8 cellular contexts compared by ENCODE assay signal in genomic region chr17:17511971-17512858, GRCh38. TPM values are rescaled to one million over a fixed set of nuclear protein-coding genes. Genes with fewer than 3 reads are reported as not detected.
DNase-seq lines count a peak whose midpoint lies in the region; ATAC-seq and TF ChIP-seq lines count a peak whose summit lies in the region.

No MANE protein-coding gene starts in this region.

- peaks cover 8% of the 10 kb centered on the region for H3K4me1 ChIP-seq in neural progenitor cell

- no peak overlapping the region for H3K9ac ChIP-seq in neural progenitor cell

- intact Hi-C loops in activated T-helper 1 cell treated with anti-CD3 and anti-CD28 coated beads, Interleukin-12 subunit alpha, Interleukin-12 subunit beta, Interleukin-2, Interleukin-4 antibody, amounts not matched to agents 30 ng/mL and 10 ng/mL and 1 ng/mL, durations not matched to agents 14 hours and 24 hours and 36 hours (cut with micrococcal nuclease): no loop called here

- no peak overlapping the region for H3K4me2 ChIP-seq in neural progenitor cell

- no peaks in the 10 kb centered on the region for H3K9me3 ChIP-seq in neural progenitor cell (ENCODE audit: low read depth)

- TF ChIP-seq CTCF in AG10803 (conservative IDR thresholded peaks at IDR 0.05; ENCODE audit: low read length): no peak
- TF ChIP-seq CTCF in brain microvascular endothelial cell (IDR thresholded peaks at IDR 0.05; ENCODE audit: low read depth, low read length, missing control alignments): no peak
- TF ChIP-seq CTCF in neural progenitor cell (IDR thresholded peaks at IDR 0.05): no peak

- H3F3A ChIP-seq in neural progenitor cell (ENCODE audit: low read depth): no peaks in the 10 kb centered on the region

- H3K36me3 ChIP-seq in brain microvascular endothelial cell (replicated peaks) (no peaks in the 10 kb centered on the region), neural progenitor cell (no peaks in the 10 kb centered on the region)

- H3K27ac Mint-ChIP-seq in neural progenitor cell: no peak overlapping the region
- no peak overlapping the region for H3K27ac Mint-ChIP-seq in activated T-helper 1 cell treated with anti-CD3 and anti-CD28 coated beads, Interleukin-12 subunit alpha, Interleukin-12 subunit beta, Interleukin-2, Interleukin-4 antibody, amounts not matched to agents 30 ng/mL and 10 ng/mL and 1 ng/mL, durations not matched to agents 14 hours and 24 hours and 36 hours

- no peak for ATAC-seq in GM18520 (IDR thresholded peaks at IDR 0.05; ENCODE audit: unreplicated experiment)

- no peaks in the 10 kb centered on the region for H3K27me3 Mint-ChIP-seq in neural progenitor cell (ENCODE audit: insufficient read depth, low read depth)
- H3K27me3 Mint-ChIP-seq in activated T-helper 1 cell treated with anti-CD3 and anti-CD28 coated beads, Interleukin-12 subunit alpha, Interleukin-12 subunit beta, Interleukin-2, Interleukin-4 antibody, amounts not matched to agents 30 ng/mL and 10 ng/mL and 1 ng/mL, durations not matched to agents 14 hours and 24 hours and 36 hours (ENCODE audit: insufficient read depth): no peaks in the 10 kb centered on the region

- DNase-seq in AG10803 (ENCODE audit: low read depth) (peak; percentile 89), Kasumi-1 (lab: John Stamatoyannopoulos, UW) (peak; percentile 15 to 27), brain microvascular endothelial cell (peak; percentile 85), kidney tubule cell (ENCODE audit: low spot score) (peak; percentile 70), neural progenitor cell (ENCODE audit: low spot score) (no peak), G401 (ENCODE audit: low spot score) (no peak)
- no peak for DNase-seq in activated T-helper 1 cell treated with anti-CD3 and anti-CD28 coated beads, Interleukin-12 subunit alpha, Interleukin-12 subunit beta, Interleukin-2, Interleukin-4 antibody, amounts not matched to agents 30 ng/mL and 10 ng/mL and 1 ng/mL, durations not matched to agents 14 hours and 24 hours and 36 hours (ENCODE audit: low spot score)

- H3K4me3 ChIP-seq in AG10803 (ENCODE audit: low read length) (no peak overlapping the region), brain microvascular endothelial cell (ENCODE audit: low read depth, low read length) (no peak overlapping the region), neural progenitor cell (no peak overlapping the region)

- H3K27me3 ChIP-seq in brain microvascular endothelial cell (replicated peaks) (no peaks in the 10 kb centered on the region), neural progenitor cell (no peaks in the 10 kb centered on the region)

- H3K4me1 Mint-ChIP-seq in neural progenitor cell: peaks cover 27% of the 10 kb centered on the region
- no peaks in the 10 kb centered on the region for H3K4me1 Mint-ChIP-seq in activated T-helper 1 cell treated with anti-CD3 and anti-CD28 coated beads, Interleukin-12 subunit alpha, Interleukin-12 subunit beta, Interleukin-2, Interleukin-4 antibody, amounts not matched to agents 30 ng/mL and 10 ng/mL and 1 ng/mL, durations not matched to agents 14 hours and 24 hours and 36 hours (ENCODE audit: low read depth)

- H4K20me1 ChIP-seq in neural progenitor cell (ENCODE audit: low read depth): peaks cover 4% of the 10 kb centered on the region

- no peaks in the 10 kb centered on the region for H3K36me3 Mint-ChIP-seq in neural progenitor cell
- H3K36me3 Mint-ChIP-seq in activated T-helper 1 cell treated with anti-CD3 and anti-CD28 coated beads, Interleukin-12 subunit alpha, Interleukin-12 subunit beta, Interleukin-2, Interleukin-4 antibody, amounts not matched to agents 30 ng/mL and 10 ng/mL and 1 ng/mL, durations not matched to agents 14 hours and 24 hours and 36 hours (ENCODE audit: low read depth): no peaks in the 10 kb centered on the region

- no peaks in the 10 kb centered on the region for H3K9me3 Mint-ChIP-seq in neural progenitor cell
- no peaks in the 10 kb centered on the region for H3K9me3 Mint-ChIP-seq in activated T-helper 1 cell treated with anti-CD3 and anti-CD28 coated beads, Interleukin-12 subunit alpha, Interleukin-12 subunit beta, Interleukin-2, Interleukin-4 antibody, amounts not matched to agents 30 ng/mL and 10 ng/mL and 1 ng/mL, durations not matched to agents 14 hours and 24 hours and 36 hours

- H3K27ac ChIP-seq in brain microvascular endothelial cell (no peak overlapping the region), neural progenitor cell (no peak overlapping the region)

- no peak overlapping the region for H2AFZ ChIP-seq in neural progenitor cell (replicated peaks)

- H3K4me3 Mint-ChIP-seq in neural progenitor cell: no peak overlapping the region
- H3K4me3 Mint-ChIP-seq in activated T-helper 1 cell treated with anti-CD3 and anti-CD28 coated beads, Interleukin-12 subunit alpha, Interleukin-12 subunit beta, Interleukin-2, Interleukin-4 antibody, amounts not matched to agents 30 ng/mL and 10 ng/mL and 1 ng/mL, durations not matched to agents 14 hours and 24 hours and 36 hours: no peak overlapping the region

- H3K79me2 ChIP-seq in neural progenitor cell (ENCODE audit: low read depth): no peaks in the 10 kb centered on the region

- in situ Hi-C loops in brain microvascular endothelial cell (cut with HindIII; ENCODE audit: low pct_ligation_motif_present, low sequenced_read_pairs) (no loop called here), G401 (cut with HindIII; ENCODE audit: low sequenced_read_pairs) (no loop called here)

RNA-seq across cellular contexts. Expression of gene RASD1, which starts 16.0 kb away (rescaled TPM):
- 0.88 and 2.8 TPM in 2 replicates for total RNA-seq in neural progenitor cell (ENCODE audit: low replicate concordance)
- total RNA-seq in activated T-helper 1 cell treated with anti-CD3 and anti-CD28 coated beads, Interleukin-12 subunit alpha, Interleukin-12 subunit beta, Interleukin-2, Interleukin-4 antibody, amounts not matched to agents 30 ng/mL and 10 ng/mL and 1 ng/mL, durations not matched to agents 14 hours and 24 hours and 36 hours: 10.1 and 12.9 TPM in 2 replicates
- total RNA-seq in G401 (2014; rRNA removed; shearing (Covaris generic)): not detected in 2 replicates

RNA-seq across cellular contexts. Expression of gene MED9, which starts 35.4 kb away (rescaled TPM):
- total RNA-seq in neural progenitor cell (ENCODE audit: low replicate concordance): 15.7 and 28.0 TPM in 2 replicates
- total RNA-seq in activated T-helper 1 cell treated with anti-CD3 and anti-CD28 coated beads, Interleukin-12 subunit alpha, Interleukin-12 subunit beta, Interleukin-2, Interleukin-4 antibody, amounts not matched to agents 30 ng/mL and 10 ng/mL and 1 ng/mL, durations not matched to agents 14 hours and 24 hours and 36 hours: 13.8 and 15.2 TPM in 2 replicates
- 16.4 and 21.1 TPM in 2 replicates for total RNA-seq in G401 (2014; rRNA removed; shearing (Covaris generic))

Comparison
In these comparisons a context has a peak if more than half of its experiments do, and no peak if none do; other contexts are left out.
1. DNase-seq: peak in AG10803 (single experiment), Kasumi-1 (2 of 2), brain microvascular endothelial cell (single experiment) and kidney tubule cell (single experiment); none in neural progenitor cell (single experiment), activated T-helper 1 cell treated with anti-CD3 and anti-CD28 coated beads, Interleukin-12 subunit alpha, Interleukin-12 subunit beta, Interleukin-2, Interleukin-4 antibody, amounts not matched to agents 30 ng/mL and 10 ng/mL and 1 ng/mL, durations not matched to agents 14 hours and 24 hours and 36 hours (single experiment) and G401 (single experiment).